ENCODE assay signal across 1 cellular context in the genomic region with DNA sequence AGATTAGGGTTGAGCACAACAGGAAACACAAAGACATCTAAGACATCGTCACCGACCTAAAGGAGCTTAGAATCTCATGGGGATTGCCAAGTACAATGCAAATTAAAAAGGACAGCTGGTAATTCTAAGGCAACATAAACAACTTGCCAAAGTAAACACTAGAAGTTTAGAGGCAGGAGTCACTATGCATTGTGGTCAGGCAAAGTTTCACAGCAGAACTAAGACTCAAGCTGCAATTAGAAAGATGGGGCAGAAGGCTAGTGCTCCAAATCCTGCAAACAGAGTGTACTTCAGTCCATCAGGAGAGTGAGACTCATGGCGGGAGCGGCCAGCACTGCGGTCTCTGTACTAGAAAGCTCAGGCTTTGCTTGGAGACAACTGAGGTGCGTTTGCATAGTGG.
TF ChIP-seq lines count a peak whose summit lies in the region.

No MANE protein-coding gene starts in this region.

TF ChIP-seq in WTC11, 78 proteins besides CTCF, POLR2A, EP300 and RAD21 (continued from another document):
- TF ChIP-seq, protein P1, sequence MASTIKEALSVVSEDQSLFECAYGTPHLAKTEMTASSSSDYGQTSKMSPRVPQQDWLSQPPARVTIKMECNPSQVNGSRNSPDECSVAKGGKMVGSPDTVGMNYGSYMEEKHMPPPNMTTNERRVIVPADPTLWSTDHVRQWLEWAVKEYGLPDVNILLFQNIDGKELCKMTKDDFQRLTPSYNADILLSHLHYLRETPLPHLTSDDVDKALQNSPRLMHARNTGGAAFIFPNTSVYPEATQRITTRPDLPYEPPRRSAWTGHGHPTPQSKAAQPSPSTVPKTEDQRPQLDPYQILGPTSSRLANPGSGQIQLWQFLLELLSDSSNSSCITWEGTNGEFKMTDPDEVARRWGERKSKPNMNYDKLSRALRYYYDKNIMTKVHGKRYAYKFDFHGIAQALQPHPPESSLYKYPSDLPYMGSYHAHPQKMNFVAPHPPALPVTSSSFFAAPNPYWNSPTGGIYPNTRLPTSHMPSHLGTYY (CRISPR knock-in tag; IDR thresholded peaks at IDR 0.05), result no peak
- no peak for TF ChIP-seq ESRRA (CRISPR knock-in tag; IDR thresholded peaks at IDR 0.05; ENCODE audit: borderline replicate concordance)
- TF ChIP-seq, protein P2, sequence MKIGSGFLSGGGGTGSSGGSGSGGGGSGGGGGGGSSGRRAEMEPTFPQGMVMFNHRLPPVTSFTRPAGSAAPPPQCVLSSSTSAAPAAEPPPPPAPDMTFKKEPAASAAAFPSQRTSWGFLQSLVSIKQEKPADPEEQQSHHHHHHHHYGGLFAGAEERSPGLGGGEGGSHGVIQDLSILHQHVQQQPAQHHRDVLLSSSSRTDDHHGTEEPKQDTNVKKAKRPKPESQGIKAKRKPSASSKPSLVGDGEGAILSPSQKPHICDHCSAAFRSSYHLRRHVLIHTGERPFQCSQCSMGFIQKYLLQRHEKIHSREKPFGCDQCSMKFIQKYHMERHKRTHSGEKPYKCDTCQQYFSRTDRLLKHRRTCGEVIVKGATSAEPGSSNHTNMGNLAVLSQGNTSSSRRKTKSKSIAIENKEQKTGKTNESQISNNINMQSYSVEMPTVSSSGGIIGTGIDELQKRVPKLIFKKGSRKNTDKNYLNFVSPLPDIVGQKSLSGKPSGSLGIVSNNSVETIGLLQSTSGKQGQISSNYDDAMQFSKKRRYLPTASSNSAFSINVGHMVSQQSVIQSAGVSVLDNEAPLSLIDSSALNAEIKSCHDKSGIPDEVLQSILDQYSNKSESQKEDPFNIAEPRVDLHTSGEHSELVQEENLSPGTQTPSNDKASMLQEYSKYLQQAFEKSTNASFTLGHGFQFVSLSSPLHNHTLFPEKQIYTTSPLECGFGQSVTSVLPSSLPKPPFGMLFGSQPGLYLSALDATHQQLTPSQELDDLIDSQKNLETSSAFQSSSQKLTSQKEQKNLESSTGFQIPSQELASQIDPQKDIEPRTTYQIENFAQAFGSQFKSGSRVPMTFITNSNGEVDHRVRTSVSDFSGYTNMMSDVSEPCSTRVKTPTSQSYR (CRISPR knock-in tag; IDR thresholded peaks at IDR 0.05), result no peak
- TF ChIP-seq, protein P3, sequence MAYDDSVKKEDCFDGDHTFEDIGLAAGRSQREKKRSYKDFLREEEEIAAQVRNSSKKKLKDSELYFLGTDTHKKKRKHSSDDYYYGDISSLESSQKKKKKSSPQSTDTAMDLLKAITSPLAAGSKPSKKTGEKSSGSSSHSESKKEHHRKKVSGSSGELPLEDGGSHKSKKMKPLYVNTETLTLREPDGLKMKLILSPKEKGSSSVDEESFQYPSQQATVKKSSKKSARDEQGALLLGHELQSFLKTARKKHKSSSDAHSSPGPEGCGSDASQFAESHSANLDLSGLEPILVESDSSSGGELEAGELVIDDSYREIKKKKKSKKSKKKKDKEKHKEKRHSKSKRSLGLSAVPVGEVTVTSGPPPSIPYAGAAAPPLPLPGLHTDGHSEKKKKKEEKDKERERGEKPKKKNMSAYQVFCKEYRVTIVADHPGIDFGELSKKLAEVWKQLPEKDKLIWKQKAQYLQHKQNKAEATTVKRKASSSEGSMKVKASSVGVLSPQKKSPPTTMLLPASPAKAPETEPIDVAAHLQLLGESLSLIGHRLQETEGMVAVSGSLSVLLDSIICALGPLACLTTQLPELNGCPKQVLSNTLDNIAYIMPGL (CRISPR knock-in tag; IDR thresholded peaks at IDR 0.05), result no peak
- TF ChIP-seq, protein P4, sequence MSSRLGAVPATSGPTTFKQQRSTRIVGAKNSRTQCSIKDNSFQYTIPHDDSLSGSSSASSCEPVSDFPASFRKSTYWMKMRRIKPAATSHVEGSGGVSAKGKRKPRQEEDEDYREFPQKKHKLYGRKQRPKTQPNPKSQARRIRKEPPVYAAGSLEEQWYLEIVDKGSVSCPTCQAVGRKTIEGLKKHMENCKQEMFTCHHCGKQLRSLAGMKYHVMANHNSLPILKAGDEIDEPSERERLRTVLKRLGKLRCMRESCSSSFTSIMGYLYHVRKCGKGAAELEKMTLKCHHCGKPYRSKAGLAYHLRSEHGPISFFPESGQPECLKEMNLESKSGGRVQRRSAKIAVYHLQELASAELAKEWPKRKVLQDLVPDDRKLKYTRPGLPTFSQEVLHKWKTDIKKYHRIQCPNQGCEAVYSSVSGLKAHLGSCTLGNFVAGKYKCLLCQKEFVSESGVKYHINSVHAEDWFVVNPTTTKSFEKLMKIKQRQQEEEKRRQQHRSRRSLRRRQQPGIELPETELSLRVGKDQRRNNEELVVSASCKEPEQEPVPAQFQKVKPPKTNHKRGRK (CRISPR knock-in tag; IDR thresholded peaks at IDR 0.05; ENCODE audit: borderline replicate concordance), result no peak
- no peak for TF ChIP-seq NR2C2 (CRISPR knock-in tag; IDR thresholded peaks at IDR 0.05)
